In the genomic region with DNA sequence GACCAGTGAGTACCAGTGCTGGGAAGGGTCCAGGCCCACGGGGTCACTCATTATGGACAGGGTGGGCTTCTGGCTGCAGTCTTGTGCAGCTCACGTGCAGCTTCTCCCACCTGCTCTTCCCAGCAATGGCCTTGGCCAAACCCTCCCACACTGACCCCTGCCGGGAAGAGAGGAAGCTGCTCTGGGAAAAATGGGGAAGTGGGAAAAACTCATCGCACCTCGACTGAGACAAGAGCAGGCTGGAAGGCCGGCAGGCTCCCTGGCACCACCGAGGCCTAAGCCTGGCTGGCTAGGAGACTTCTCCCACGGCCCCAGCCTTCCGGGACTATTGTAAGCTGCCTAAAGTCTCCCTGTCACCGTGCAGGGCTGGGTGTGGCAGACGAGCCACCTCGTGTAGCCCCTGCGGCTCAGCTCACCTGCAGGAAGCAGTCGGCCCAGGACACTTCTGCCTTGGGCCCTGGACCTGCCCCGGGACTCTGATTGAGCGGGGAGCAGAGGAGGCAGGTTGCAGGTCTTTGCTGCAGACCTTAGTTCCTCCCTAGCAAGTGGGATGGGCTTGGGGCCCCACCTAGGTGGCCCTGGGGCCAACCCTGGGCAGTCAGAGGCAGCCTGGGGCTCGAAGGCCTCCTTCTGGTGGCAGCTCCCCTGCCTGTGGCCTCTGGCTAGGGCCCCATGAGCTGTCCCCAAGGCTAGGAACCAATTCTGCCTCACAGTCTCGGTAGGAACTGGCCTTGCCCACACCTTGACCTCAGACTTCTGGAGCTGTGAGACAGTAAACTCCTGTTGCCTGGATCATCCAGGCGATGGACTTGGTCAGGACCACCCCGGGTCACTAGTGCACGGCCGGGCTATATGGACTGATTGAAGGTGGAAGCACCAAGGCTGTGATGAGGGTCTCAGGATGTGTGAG, we compare ENCODE assay signal across 13 cellular contexts. TPM values are rescaled to one million over a fixed set of nuclear protein-coding genes. Genes with fewer than 3 reads are reported as not detected.
DNase-seq lines count a peak whose midpoint lies in the region; ATAC-seq and TF ChIP-seq lines count a peak whose summit lies in the region.
"Had no signal": no experiment of that assay in that cellular context is flagged by ENCODE, and none has a peak within 500 bp of the region (broad histone marks: within the 10 kb centered on the region; RNA-seq: fewer than 3 reads in every experiment).

No MANE protein-coding gene starts in this region.

- H3K36me3 ChIP-seq in body of pancreas (replicated peaks in 1 of 2; ENCODE audit: insufficient read depth in 1 of 2, low read depth in 2 of 2): no peaks in the 10 kb centered on the region

- H3K27me3 ChIP-seq in body of pancreas: no peaks in the 10 kb centered on the region

- TF ChIP-seq POLR2A in body of pancreas (IDR thresholded peaks at IDR 0.05): no peak

- H3K27ac ChIP-seq in body of pancreas: no peak overlapping the region

- no peaks in the 10 kb centered on the region for H3K4me1 ChIP-seq in body of pancreas

- 50 to 68% methylated on average over 13 to 22 of the region's 22 CpGs for WGBS in body of pancreas, 2 donors

- intact Hi-C loops in body of pancreas (cut with DNase I): no loop called here

- DNase-seq in 8988T (peak; percentile 81), HFF-Myc (ENCODE audit: extremely low read depth, low read depth) (no peak), body of pancreas (no peak), kidney tubule cell (ENCODE audit: low spot score) (peak; percentile 8), GM20000 (ENCODE audit: low spot score) (no peak)
- no peak for DNase-seq in activated naive CD4-positive, alpha-beta T cell treated with anti-CD3 and anti-CD28 coated beads, Interleukin-2, amount 50 U/mL, for 72 hours (ENCODE audit: low spot score in 2 of 2)
- DNase-seq: amniotic stem cell; CD4-positive, alpha-beta memory T cell; NCI-H774 had no signal

- H3K9me3 Mint-ChIP-seq in activated naive CD4-positive, alpha-beta T cell treated with anti-CD3 and anti-CD28 coated beads, Interleukin-2, amount 50 U/mL, for 72 hours: no peaks in the 10 kb centered on the region
- H3K9me3 Mint-ChIP-seq: CD4-positive, alpha-beta memory T cell had no signal

- no peaks in the 10 kb centered on the region for H3K36me3 Mint-ChIP-seq in activated naive CD4-positive, alpha-beta T cell treated with anti-CD3 and anti-CD28 coated beads, Interleukin-2, amount 50 U/mL, for 72 hours
- H3K36me3 Mint-ChIP-seq: CD4-positive, alpha-beta memory T cell had no signal

- H3K27ac Mint-ChIP-seq in activated naive CD4-positive, alpha-beta T cell treated with anti-CD3 and anti-CD28 coated beads, Interleukin-2, amount 50 U/mL, for 72 hours: no peak overlapping the region
- H3K27ac Mint-ChIP-seq: CD4-positive, alpha-beta memory T cell had no signal

- TF ChIP-seq CTCF in HFF-Myc (IDR thresholded peaks at IDR 0.05; ENCODE audit: low read depth, low read length, missing control alignments) (peak; percentile 54), body of pancreas (IDR thresholded peaks at IDR 0.05) (peak in 4 of 7 experiments; percentile 9 to 34 (median 26)), GM20000 (IDR thresholded peaks at IDR 0.05; ENCODE audit: extremely low read depth, missing control alignments) (no peak)

- ATAC-seq in body of pancreas (no peak), HG02884 (IDR thresholded peaks at IDR 0.05; ENCODE audit: unreplicated experiment) (no peak), esophagus mucosa (no peak)
- ATAC-seq in activated naive CD4-positive, alpha-beta T cell treated with anti-CD3 and anti-CD28 coated beads, Interleukin-2, amount 50 U/mL, for 72 hours: no peak
- ATAC-seq: activated CD4-positive, CD25-positive, alpha-beta regulatory T cell treated with anti-CD3 and anti-CD28 coated beads, Interleukin-2, amount 50 U/mL, for 24 hours had no signal

- no peaks in the 10 kb centered on the region for H3K9me3 ChIP-seq in body of pancreas

- H3K4me3 ChIP-seq in HFF-Myc (replicated peaks; ENCODE audit: low read depth, low read length) (no peak overlapping the region), body of pancreas (no peak overlapping the region)

RNA-seq across cellular contexts. Expression of a gene that starts 23.1 kb away (rescaled TPM):
- total RNA-seq in body of pancreas: not detected
- not detected for total RNA-seq in activated naive CD4-positive, alpha-beta T cell treated with anti-CD3 and anti-CD28 coated beads, Interleukin-2, amount 50 U/mL, for 72 hours
- not detected for total RNA-seq in esophagus mucosa
- total RNA-seq: CD4-positive, alpha-beta memory T cell; temporal lobe had no signal

RNA-seq across cellular contexts. Expression of a gene that starts 30.4 kb away (rescaled TPM):
- 10 to 100 TPM; 22.3 to 62.0 TPM for total RNA-seq in body of pancreas
- total RNA-seq in activated naive CD4-positive, alpha-beta T cell treated with anti-CD3 and anti-CD28 coated beads, Interleukin-2, amount 50 U/mL, for 72 hours: 10 to 100 TPM in 1 of 2 donors, 1 to 10 TPM in 1; 1.2 to 20.0 TPM
- total RNA-seq in esophagus mucosa: 13.4 TPM

RNA-seq across cellular contexts. Expression of a gene that starts 36.7 kb away (rescaled TPM):
- total RNA-seq in body of pancreas: not detected
- not detected for total RNA-seq in activated naive CD4-positive, alpha-beta T cell treated with anti-CD3 and anti-CD28 coated beads, Interleukin-2, amount 50 U/mL, for 72 hours
- not detected for total RNA-seq in esophagus mucosa
- total RNA-seq: CD4-positive, alpha-beta memory T cell; temporal lobe had no signal

Comparison
In these comparisons a context has a peak if more than half of its experiments do, and no peak if none do; other contexts are left out.
1. DNase-seq: peak in 8988T (single experiment) and kidney tubule cell (single experiment); none in HFF-Myc (single experiment), body of pancreas (0 of 4), activated naive CD4-positive, alpha-beta T cell treated with anti-CD3 and anti-CD28 coated beads, Interleukin-2, amount 50 U/mL, for 72 hours (0 of 2) and GM20000 (single experiment).